6 cellular contexts compared by ENCODE assay signal in the genomic region with DNA sequence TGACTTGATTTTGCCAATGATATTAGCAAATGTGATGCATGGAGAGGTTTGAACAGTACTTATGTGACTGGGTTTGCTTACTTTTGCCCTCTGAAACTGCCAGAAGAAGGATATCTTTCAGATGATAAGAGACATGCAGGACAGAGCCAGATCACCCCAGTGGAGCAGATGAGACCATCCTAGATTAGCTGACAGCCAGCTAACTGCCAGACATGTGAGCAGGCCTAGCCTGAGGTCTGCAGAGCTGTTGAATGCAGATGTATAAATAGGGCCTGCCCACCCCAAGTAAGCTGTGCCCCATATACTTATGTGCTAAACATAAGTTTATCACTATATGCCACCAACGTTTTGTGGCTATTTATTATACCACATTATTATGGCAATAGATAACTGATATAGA.
"Had no signal": no experiment of that assay in that cellular context is flagged by ENCODE, and none has a peak within 500 bp of the region (broad histone marks: within the 10 kb centered on the region; RNA-seq: fewer than 3 reads in every experiment).

No MANE protein-coding gene starts in this region.

- H3K4me3 ChIP-seq: GM23338 had no signal

- H3K4me1 Mint-ChIP-seq: IgD-negative memory B cell had no signal

- DNase-seq: H9, HCEC 1CT, KBM-7 had no signal

- H3K27me3 Mint-ChIP-seq: IgD-negative memory B cell had no signal

- ATAC-seq: GM23338, HepG2 had no signal

- H3K4me3 Mint-ChIP-seq: GM23338, H9, IgD-negative memory B cell had no signal

- H3K27ac Mint-ChIP-seq: GM23338, H9 had no signal
